ENCODE assay signal across 8 cellular contexts in the genomic region with DNA sequence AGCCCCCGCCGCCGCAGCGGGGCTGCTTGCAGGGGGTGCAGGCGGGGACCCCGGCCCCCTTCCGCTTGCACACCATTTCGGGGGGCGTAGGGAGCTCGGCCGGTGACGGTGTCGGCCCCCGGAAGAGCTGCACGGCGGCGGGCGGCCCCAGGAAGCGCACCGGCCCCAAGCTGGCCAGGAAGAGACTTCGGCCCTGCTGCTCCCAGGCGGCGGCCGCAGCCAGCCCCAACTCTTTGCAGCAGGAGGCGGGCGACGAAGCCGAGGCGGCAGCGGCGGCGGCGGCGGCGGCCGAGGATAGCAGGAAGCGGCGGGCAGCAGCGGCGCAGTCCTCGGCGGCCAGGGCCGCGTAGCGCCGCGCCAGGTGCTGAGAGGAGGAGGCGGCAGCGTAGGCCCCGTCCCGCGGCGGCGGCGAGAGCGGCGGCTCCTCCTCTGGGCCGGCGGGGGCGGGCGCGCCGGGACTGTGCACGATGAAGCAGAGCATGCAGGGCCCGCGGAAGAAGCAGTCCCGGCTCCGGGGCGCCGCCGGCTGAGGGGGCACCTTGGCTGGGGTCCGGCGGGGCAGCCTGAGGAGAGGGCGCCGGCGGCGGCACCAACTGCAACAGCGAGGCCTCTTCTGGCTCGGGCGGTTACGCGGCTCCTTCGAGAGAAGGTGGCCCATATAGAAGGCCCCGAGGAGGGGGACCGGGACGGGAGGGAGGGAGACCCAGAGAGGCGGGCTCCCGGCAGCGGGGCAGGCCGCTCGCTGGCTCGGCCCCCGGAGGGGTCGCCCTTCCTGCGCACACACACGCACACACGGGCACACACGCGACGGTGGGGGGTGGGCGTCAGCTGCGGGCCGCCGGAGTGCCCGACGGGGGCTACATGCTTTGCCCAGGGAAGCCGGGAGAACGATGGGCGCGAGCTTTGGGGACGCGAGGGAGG. TPM values are rescaled to one million over a fixed set of nuclear protein-coding genes. Genes with fewer than 3 reads are reported as not detected.
A peak's percentile ranks its signal among the peaks of the same experiment; 100 is the strongest.
DNase-seq lines count a peak whose midpoint lies in the region; ATAC-seq and TF ChIP-seq lines count a peak whose summit lies in the region.

No MANE protein-coding gene starts in this region.

- peak overlapping the region; percentile 84 for H3K27ac Mint-ChIP-seq in activated CD4-positive, alpha-beta T cell treated with anti-CD3 and anti-CD28 coated beads for 36 hours

- H3K36me3 Mint-ChIP-seq in activated CD4-positive, alpha-beta T cell treated with anti-CD3 and anti-CD28 coated beads for 36 hours (ENCODE audit: low read depth) = peaks cover 16% of the 10 kb centered on the region

- POLR2A ChIA-PET in activated CD4-positive, alpha-beta T cell treated with anti-CD3 and anti-CD28 coated beads for 36 hours (lab: Charles Lee) = no interaction called here

- peaks cover 7% of the 10 kb centered on the region for H3K9me3 Mint-ChIP-seq in activated CD4-positive, alpha-beta T cell treated with anti-CD3 and anti-CD28 coated beads for 36 hours (ENCODE audit: low read depth)

- peak overlapping the region; percentile 77 for H3K4me3 Mint-ChIP-seq in activated CD4-positive, alpha-beta T cell treated with anti-CD3 and anti-CD28 coated beads for 36 hours

- peaks cover 31% of the 10 kb centered on the region for H3K4me1 Mint-ChIP-seq in activated CD4-positive, alpha-beta T cell treated with anti-CD3 and anti-CD28 coated beads for 36 hours

- H3K27ac ChIP-seq in cingulate gyrus (ENCODE audit: low read depth, low read length) = peak overlapping the region; percentile 89

- H3K4me3 ChIP-seq in HFF-Myc (replicated peaks; ENCODE audit: low read depth, low read length) = peak overlapping the region; percentile 51
- H3K4me3 ChIP-seq in NB4 (ENCODE audit: low read depth, low read length) = peak overlapping the region; percentile 65

- no peaks in the 10 kb centered on the region for H3K27me3 Mint-ChIP-seq in activated CD4-positive, alpha-beta T cell treated with anti-CD3 and anti-CD28 coated beads for 36 hours

- TF ChIP-seq CTCF in HFF-Myc (IDR thresholded peaks at IDR 0.05; ENCODE audit: low read depth, low read length, missing control alignments) = no peak
- TF ChIP-seq CTCF in NB4 (IDR thresholded peaks at IDR 0.05; ENCODE audit: low read depth, low read length) = no peak

- peak; percentile 62 for ATAC-seq in activated CD4-positive, alpha-beta T cell treated with anti-CD3 and anti-CD28 coated beads for 36 hours
- peak; percentile 74 for ATAC-seq in left lobe of liver

- intact Hi-C loops in activated CD4-positive, alpha-beta T cell treated with anti-CD3 and anti-CD28 coated beads for 36 hours (cut with DNase I, micrococcal nuclease) = loop anchor here (5.0 to 10.0 kb wide), 2 partner anchors 366 to 1704 kb away; partner anchors contain the start of gene FER (in 1 of the 2)

- TF ChIP-seq POLR2A in NB4 (IDR thresholded peaks at IDR 0.05; ENCODE audit: extremely low read depth, insufficient read length) = no peak

- CTCF ChIA-PET in activated CD4-positive, alpha-beta T cell treated with anti-CD3 and anti-CD28 coated beads for 36 hours (lab: Charles Lee) = interaction anchor here (0.7 kb wide), 1 partner anchor 212 kb away, joined by 3 read pairs; no protein-coding TSS in a partner anchor

- DNase-seq in NCI-H146 (lab: John Stamatoyannopoulos, UW) (peak; percentile 71), NCI-H146 treated with DMSO at 0.1 percent for 48 hours (lab: John Stamatoyannopoulos, UW; ENCODE audit: unreplicated experiment) (no peak), HFF-Myc (ENCODE audit: extremely low read depth, low read depth) (no peak), NB4 (ENCODE audit: low read depth) (peak; percentile 79), left lobe of liver (ENCODE audit: low spot score) (peak; percentile 83)
- peak; percentile 89 for DNase-seq in activated CD4-positive, alpha-beta T cell treated with anti-CD3 and anti-CD28 coated beads for 36 hours
- DNase-seq in stimulated activated CD4-positive, alpha-beta T cell treated with anti-CD3 and anti-CD28 coated beads, Interleukin-2, amount 100 ng/mL, for 4 hours (ENCODE audit: low read depth) = peak; percentile 79

RNA-seq across cellular contexts. Expression of gene FBXL17, which starts 0.6 kb away (rescaled TPM):
- total RNA-seq in activated CD4-positive, alpha-beta T cell treated with anti-CD3 and anti-CD28 coated beads for 36 hours = 1 to 10 TPM; 3.1 to 6.6 TPM
- 9.6 TPM for total RNA-seq in left lobe of liver

Comparison
In these comparisons a context has a peak if more than half of its experiments do, and no peak if none do; other contexts are left out.
1. DNase-seq: peak in NCI-H146 (single experiment), NB4 (single experiment), activated CD4-positive, alpha-beta T cell treated with anti-CD3 and anti-CD28 coated beads for 36 hours (single experiment), left lobe of liver (single experiment) and stimulated activated CD4-positive, alpha-beta T cell treated with anti-CD3 and anti-CD28 coated beads, Interleukin-2, amount 100 ng/mL, for 4 hours (single experiment); none in NCI-H146 treated with DMSO at 0.1 percent for 48 hours (single experiment) and HFF-Myc (single experiment).